Comparison of ENCODE assay signal across 1 cellular context in the genomic region with DNA sequence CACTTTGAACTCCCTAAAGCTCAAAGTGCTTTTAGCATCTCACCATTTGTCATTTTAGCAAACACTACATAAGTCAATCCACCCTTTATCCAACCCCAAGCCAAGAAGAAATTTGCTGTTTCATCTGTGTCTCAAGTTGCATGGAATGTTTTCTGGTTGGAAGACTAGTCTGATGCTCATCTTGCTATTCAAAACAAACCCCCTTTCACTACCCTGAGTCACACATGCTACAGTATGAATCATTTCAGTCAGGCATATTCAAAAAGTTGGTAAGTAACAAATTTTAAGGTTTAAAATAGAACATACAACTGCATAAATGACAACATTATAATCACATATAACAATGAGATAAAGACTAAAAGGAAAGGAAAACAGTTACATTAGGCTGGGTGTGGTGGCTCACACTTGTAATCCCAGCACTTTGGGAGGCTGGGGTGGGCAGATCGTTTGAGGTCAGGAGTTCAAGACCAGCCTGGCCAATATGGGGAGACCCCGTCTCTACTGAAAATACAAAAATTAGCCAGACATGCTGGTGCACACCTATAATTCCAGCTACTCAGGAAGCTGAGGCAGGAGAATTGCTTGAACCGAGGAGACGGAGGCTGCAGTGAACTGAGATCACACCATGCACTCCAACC.
TF ChIP-seq lines count a peak whose summit lies in the region.

No MANE protein-coding gene starts in this region.

TF ChIP-seq in HCT116, 20 proteins besides CTCF, POLR2A, EP300 and RAD21 (continued from another document):
- TF ChIP-seq CEBPB (IDR thresholded peaks at IDR 0.05; ENCODE audit: low read depth) (no peak), FOSL1 (IDR thresholded peaks at IDR 0.05; ENCODE audit: low read depth) (peak; percentile 55; the same call in 1 of the 2 replicates), SRF (IDR thresholded peaks at IDR 0.05; ENCODE audit: low read depth) (0 out of 2 replicates have a peak, but pooled peaks have one; percentile 27)
